In genomic region chr2:128559533-128560515, GRCh38 we compare ENCODE assay signal across 15 cellular contexts.
DNase-seq lines count a peak whose midpoint lies in the region; ATAC-seq and TF ChIP-seq lines count a peak whose summit lies in the region.
"Had no signal": no experiment of that assay in that cellular context is flagged by ENCODE, and none has a peak within 500 bp of the region (broad histone marks: within the 10 kb centered on the region; RNA-seq: fewer than 3 reads in every experiment).

No MANE protein-coding gene starts in this region.

- DNase-seq in Right ventricle myocardium inferior (ENCODE audit: missing footprints) (peak; percentile 41), Right ventricle myocardium superior (no peak), esophagus muscularis mucosa (ENCODE audit: extremely low spot score) (peak; percentile 60), mesendoderm (no peak), osteocyte (ENCODE audit: extremely low spot score, unreplicated experiment) (peak; percentile 72), NCI-H2171 treated with DMSO at 0.1 percent for 48 hours (lab: John Stamatoyannopoulos, UW) (no peak)
- DNase-seq in CD4-positive, alpha-beta memory T cell, result no peak
- DNase-seq: C1 segment of cervical spinal cord; CD4-positive, alpha-beta T cell; DMS79; GOT3 had no signal

- no peaks in the 10 kb centered on the region for H3K79me2 ChIP-seq in mesendoderm (ENCODE audit: control insufficient read depth, insufficient read depth, low read length)

- no peak overlapping the region for H2BK120ac ChIP-seq in mesendoderm (ENCODE audit: low read depth, low read length)

- no peak overlapping the region for H3K4me2 ChIP-seq in mesendoderm (ENCODE audit: low read length)

- no peak overlapping the region for H3K4me3 Mint-ChIP-seq in osteocyte (ENCODE audit: unreplicated experiment)
- H3K4me3 Mint-ChIP-seq in CD4-positive, alpha-beta memory T cell, result no peak overlapping the region
- H3K4me3 Mint-ChIP-seq: B cell; CD4-positive, alpha-beta T cell had no signal

- no peak for TF ChIP-seq POLR2A in esophagus muscularis mucosa (IDR thresholded peaks at IDR 0.05; ENCODE audit: low read depth)

- no peak for TF ChIP-seq CTCF in esophagus muscularis mucosa (IDR thresholded peaks at IDR 0.05)
- no peak for TF ChIP-seq CTCF in osteocyte (IDR thresholded peaks at IDR 0.05)

- no peak overlapping the region for H4K5ac ChIP-seq in mesendoderm (ENCODE audit: low read length)

- H3K4me1 ChIP-seq in esophagus muscularis mucosa (peaks cover 0 to 17% (median 15%) of the 10 kb centered on the region in 4 donors), mesendoderm (ENCODE audit: control insufficient read depth, low read depth, low read length) (no peaks in the 10 kb centered on the region)
- H3K4me1 ChIP-seq in CD4-positive, alpha-beta memory T cell (ENCODE audit: insufficient read depth, low read length), result no peaks in the 10 kb centered on the region
- H3K4me1 ChIP-seq: HAP-1 had no signal

- POLR2A ChIA-PET in CD4-positive, alpha-beta memory T cell (lab: Charles Lee; ENCODE audit: partially characterized antibody), result no interaction called here

- intact Hi-C loops in Right ventricle myocardium inferior (cut with DNase I), result no loop called here
- intact Hi-C loops in Right ventricle myocardium superior (cut with DNase I), result no loop called here
- intact Hi-C loops in esophagus muscularis mucosa (cut with DNase I), result no loop called here
- intact Hi-C loops in CD4-positive, alpha-beta memory T cell (cut with micrococcal nuclease), result no loop called here

- peaks cover 8% of the 10 kb centered on the region for H3K4me1 Mint-ChIP-seq in osteocyte (ENCODE audit: unreplicated experiment)
- H3K4me1 Mint-ChIP-seq in CD4-positive, alpha-beta memory T cell, result no peaks in the 10 kb centered on the region
- H3K4me1 Mint-ChIP-seq: B cell had no signal

- CTCF ChIA-PET in CD4-positive, alpha-beta memory T cell (lab: Charles Lee; ENCODE audit: partially characterized antibody), result no interaction called here

- H3K36me3 ChIP-seq in esophagus muscularis mucosa, result no peaks in the 10 kb centered on the region
- H3K36me3 ChIP-seq in mesendoderm (ENCODE audit: control insufficient read depth, insufficient read depth, low read length), result no peaks in the 10 kb centered on the region
- H3K36me3 ChIP-seq in CD4-positive, alpha-beta memory T cell (ENCODE audit: insufficient read depth, low read length), result no peaks in the 10 kb centered on the region
- H3K36me3 ChIP-seq: HAP-1 had no signal

- H2BK5ac ChIP-seq in mesendoderm (ENCODE audit: low read length), result no peak overlapping the region

- H3K27ac Mint-ChIP-seq in osteocyte (ENCODE audit: unreplicated experiment), result no peak overlapping the region
- H3K27ac Mint-ChIP-seq in CD4-positive, alpha-beta memory T cell, result peak overlapping the region in 1 of 7 donors; percentile 22
- H3K27ac Mint-ChIP-seq: B cell; CD4-positive, alpha-beta T cell had no signal

- H4K8ac ChIP-seq in mesendoderm (ENCODE audit: low read depth, low read length), result no peak overlapping the region

- ATAC-seq in Right ventricle myocardium inferior, result no peak
- ATAC-seq in Right ventricle myocardium superior (ENCODE audit: poor library complexity), result no peak
- no peak for ATAC-seq in HG03378 (IDR thresholded peaks at IDR 0.05; ENCODE audit: unreplicated experiment)
- ATAC-seq: HepG2 had no signal

- H3K27ac ChIP-seq in esophagus muscularis mucosa (replicated peaks in 1 of 4), result no peak overlapping the region
- H3K27ac ChIP-seq in mesendoderm (ENCODE audit: low read depth, low read length), result no peak overlapping the region
- no peak overlapping the region for H3K27ac ChIP-seq in CD4-positive, alpha-beta memory T cell (ENCODE audit: low read depth, low read length)

- no peak for TF ChIP-seq EP300 in esophagus muscularis mucosa (IDR thresholded peaks at IDR 0.05)

- H3K4me3 ChIP-seq in esophagus muscularis mucosa, result no peak overlapping the region
- no peak overlapping the region for H3K4me3 ChIP-seq in mesendoderm (ENCODE audit: low read length)
- H3K4me3 ChIP-seq in CD4-positive, alpha-beta memory T cell (ENCODE audit: low read length in 2 of 2), result no peak overlapping the region
- H3K4me3 ChIP-seq: HAP-1 had no signal

- no peaks in the 10 kb centered on the region for H3K9me3 Mint-ChIP-seq in osteocyte (ENCODE audit: unreplicated experiment)
- H3K9me3 Mint-ChIP-seq in CD4-positive, alpha-beta memory T cell, result peaks cover 0 to 2% (median 0%) of the 10 kb centered on the region in 8 donors
- H3K9me3 Mint-ChIP-seq: CD4-positive, alpha-beta T cell had no signal

- no peak overlapping the region for H3K4ac ChIP-seq in mesendoderm (ENCODE audit: low read depth, low read length)

- H3K27me3 ChIP-seq in esophagus muscularis mucosa (no peaks in the 10 kb centered on the region), mesendoderm (ENCODE audit: insufficient read depth, low read length, poor library complexity) (no peaks in the 10 kb centered on the region)
- H3K27me3 ChIP-seq in CD4-positive, alpha-beta memory T cell (ENCODE audit: insufficient read depth, low read length), result no peaks in the 10 kb centered on the region

- H3K56ac ChIP-seq in mesendoderm (ENCODE audit: low read length), result no peak overlapping the region

- no peak overlapping the region for H3K18ac ChIP-seq in mesendoderm (ENCODE audit: low read length)

- no peak overlapping the region for H2BK15ac ChIP-seq in mesendoderm (replicated peaks; ENCODE audit: low read depth)

- H3K9me3 ChIP-seq in esophagus muscularis mucosa, result no peaks in the 10 kb centered on the region
- no peaks in the 10 kb centered on the region for H3K9me3 ChIP-seq in CD4-positive, alpha-beta memory T cell (ENCODE audit: control insufficient read depth in 1 of 2, low read length in 2 of 2)
- H3K9me3 ChIP-seq: HAP-1 had no signal

- no peak overlapping the region for H3K9ac ChIP-seq in mesendoderm (ENCODE audit: low read length)

- no peaks in the 10 kb centered on the region for H3K27me3 Mint-ChIP-seq in osteocyte (ENCODE audit: unreplicated experiment)
- H3K27me3 Mint-ChIP-seq in CD4-positive, alpha-beta memory T cell, result peaks cover 7 to 8% of the 10 kb centered on the region in 2 donors
- H3K27me3 Mint-ChIP-seq: CD4-positive, alpha-beta T cell had no signal

- H3K36me3 Mint-ChIP-seq in osteocyte (ENCODE audit: unreplicated experiment), result no peaks in the 10 kb centered on the region
- no peaks in the 10 kb centered on the region for H3K36me3 Mint-ChIP-seq in CD4-positive, alpha-beta memory T cell

- H2AK5ac ChIP-seq in mesendoderm (ENCODE audit: low read length), result peak overlapping the region; percentile 11

- WGBS in esophagus muscularis mucosa, result 96% methylated on average over 18 of the region's 18 CpGs
- WGBS in mesendoderm (ENCODE audit: extremely low coverage, insufficient coverage, low lambda C conversion rate), result no CpG with 5 or more reads among the region's 18 CpGs

- H3K23ac ChIP-seq in mesendoderm (ENCODE audit: low read length), result no peak overlapping the region

- H3K79me1 ChIP-seq in mesendoderm (ENCODE audit: low read length), result no peaks in the 10 kb centered on the region

Comparison
In these comparisons a context has a peak if more than half of its experiments do, and no peak if none do; other contexts are left out.
1. DNase-seq: peak in Right ventricle myocardium inferior (single experiment), esophagus muscularis mucosa (single experiment) and osteocyte (single experiment); none in Right ventricle myocardium superior (single experiment), mesendoderm (single experiment), NCI-H2171 treated with DMSO at 0.1 percent for 48 hours (single experiment) and CD4-positive, alpha-beta memory T cell (0 of 5).